Comparison of ENCODE assay signal across 17 cellular contexts in the genomic region with DNA sequence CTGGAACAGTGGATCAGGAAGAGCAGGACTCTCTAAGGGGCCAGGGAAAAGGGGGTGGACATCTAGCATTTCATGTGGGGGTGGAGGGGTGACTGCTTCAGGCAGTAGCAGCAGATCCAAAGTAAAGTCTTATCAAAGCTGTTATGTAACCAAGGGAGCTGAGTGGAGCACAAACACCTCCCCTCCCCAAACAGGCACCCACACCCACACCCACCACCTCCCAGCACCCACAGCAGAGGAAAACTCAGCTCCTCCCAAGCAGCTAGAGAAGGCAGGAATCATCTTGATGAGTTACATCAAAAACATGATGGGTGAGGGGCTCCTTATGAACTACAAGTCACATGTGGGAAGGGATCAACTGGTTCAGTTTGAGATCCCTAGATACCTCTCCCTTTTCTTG. TPM values are rescaled to one million over a fixed set of nuclear protein-coding genes. Genes with fewer than 3 reads are reported as not detected.
A peak's percentile ranks its signal among the peaks of the same experiment; 100 is the strongest.
DNase-seq lines count a peak whose midpoint lies in the region; ATAC-seq and TF ChIP-seq lines count a peak whose summit lies in the region.
"Had no signal": no experiment of that assay in that cellular context is flagged by ENCODE, and none has a peak within 500 bp of the region (broad histone marks: within the 10 kb centered on the region; RNA-seq: fewer than 3 reads in every experiment).

No MANE protein-coding gene starts in this region.

- no peak overlapping the region for H3K27ac ChIP-seq in GM23338 (ENCODE audit: low read depth)
- peak overlapping the region; percentile 4 for H3K27ac ChIP-seq in angular gyrus (ENCODE audit: low read depth, low read length)
- peak overlapping the region in 45 of 59 donors; percentile 1 to 90 (median 62) for H3K27ac ChIP-seq in dorsolateral prefrontal cortex
- no peak overlapping the region for H3K27ac ChIP-seq in CD8-positive, alpha-beta memory T cell (ENCODE audit: low read depth, low read length)
- H3K27ac ChIP-seq: A549 had no signal

- no peaks in the 10 kb centered on the region for H3K36me3 ChIP-seq in GM23338 (ENCODE audit: insufficient read depth)
- H3K36me3 ChIP-seq in CD8-positive, alpha-beta memory T cell (ENCODE audit: insufficient read depth, low read length): no peaks in the 10 kb centered on the region

- H3K4me3 ChIP-seq in GM23338 (no peak overlapping the region), dorsolateral prefrontal cortex (peak overlapping the region in 32 of 59 donors; percentile 3 to 61 (median 42))
- H3K4me3 ChIP-seq in CD8-positive, alpha-beta memory T cell (ENCODE audit: low read length): no peak overlapping the region
- H3K4me3 ChIP-seq: A549 had no signal

- POLR2A ChIA-PET in CD8-positive, alpha-beta memory T cell (lab: Charles Lee): no interaction called here

- H3K9me3 ChIP-seq in CD8-positive, alpha-beta memory T cell (ENCODE audit: low read length): no peaks in the 10 kb centered on the region
- H3K9me3 ChIP-seq: A549, Caco-2 had no signal

- H3K4me1 Mint-ChIP-seq in GM23338: peaks cover 82% of the 10 kb centered on the region
- peaks cover 1 to 9% (median 7%) of the 10 kb centered on the region in 3 donors for H3K4me1 Mint-ChIP-seq in CD8-positive, alpha-beta memory T cell

- H3K4me1 ChIP-seq in GM23338 (ENCODE audit: insufficient read depth): peaks cover 66% of the 10 kb centered on the region
- peaks cover 2% of the 10 kb centered on the region for H3K4me1 ChIP-seq in CD8-positive, alpha-beta memory T cell (ENCODE audit: insufficient read depth, low read length)
- H3K4me1 ChIP-seq: A549, Caco-2 had no signal

- H2AFZ ChIP-seq in GM23338: no peak overlapping the region

- DNase-seq in GM23338 (ENCODE audit: low spot score) (no peak), dorsolateral prefrontal cortex (no peak), islet precursor cell (peak; percentile 8), NCI-H146 (lab: John Stamatoyannopoulos, UW) (no peak), SHP77 (lab: John Stamatoyannopoulos, UW) (no peak), left lobe of liver (ENCODE audit: low spot score) (no peak)
- DNase-seq in CD8-positive, alpha-beta memory T cell: no peak
- DNase-seq: Caco-2, DND-41, GF-D8, IMR-90 had no signal

- intact Hi-C loops in dorsolateral prefrontal cortex (cut with DNase I): loop anchor here in 1 of 2 donors (5.0 kb wide), 1 partner anchor 51 kb away; no protein-coding TSS in a partner anchor

- TF ChIP-seq CTCF in GM23338 (conservative IDR thresholded peaks at IDR 0.05; ENCODE audit: low read depth in 2 of 2): no peak
- no peak for TF ChIP-seq CTCF in dorsolateral prefrontal cortex (IDR thresholded peaks at IDR 0.05 in 54 of 56, conservative IDR thresholded peaks at IDR 0.05 in 2 of 56; ENCODE audit: low read depth in 1 of 56, partially characterized antibody in 56 of 56)

- ATAC-seq in GM23338 (no peak), left lobe of liver (no peak)
- ATAC-seq: A549; CD8-positive, alpha-beta T cell had no signal

- H3K36me3 Mint-ChIP-seq in GM23338 (ENCODE audit: low read depth): no peaks in the 10 kb centered on the region; the same call in 2 of the 3 replicates
- H3K36me3 Mint-ChIP-seq in CD8-positive, alpha-beta memory T cell: no peaks in the 10 kb centered on the region
- H3K36me3 Mint-ChIP-seq: CD8-positive, alpha-beta T cell had no signal

- H3F3A ChIP-seq in GM23338 (replicated peaks; ENCODE audit: low read depth): 0 out of 2 replicates have a peak, but pooled peaks cover 3% of the 10 kb centered on the region

- H3K27me3 Mint-ChIP-seq in GM23338 (ENCODE audit: insufficient read depth, low read depth, poor library complexity): peaks cover 18% of the 10 kb centered on the region
- H3K27me3 Mint-ChIP-seq in CD8-positive, alpha-beta memory T cell: peaks cover 79 to 89% of the 10 kb centered on the region in 2 donors

- no peaks in the 10 kb centered on the region for H3K79me2 ChIP-seq in GM23338 (replicated peaks; ENCODE audit: insufficient read depth)

- H3K4me2 ChIP-seq in GM23338: no peak overlapping the region; the same call in 1 of the 2 replicates
- H3K4me2 ChIP-seq: A549 had no signal

- peaks cover 17% of the 10 kb centered on the region for H4K20me1 ChIP-seq in GM23338 (replicated peaks; ENCODE audit: insufficient read depth)

- H3K27me3 ChIP-seq in GM23338 (ENCODE audit: insufficient read depth): peaks cover 27% of the 10 kb centered on the region
- peaks cover 0 to 63% (median 12%) of the 10 kb centered on the region in 45 donors for H3K27me3 ChIP-seq in dorsolateral prefrontal cortex
- peaks cover 51% of the 10 kb centered on the region for H3K27me3 ChIP-seq in CD8-positive, alpha-beta memory T cell (ENCODE audit: insufficient read depth, low read length, poor library complexity, severe bottlenecking)

- H3K4me3 Mint-ChIP-seq in GM23338: peak overlapping the region; percentile 25; the same call in 1 of the 3 replicates
- H3K4me3 Mint-ChIP-seq in CD8-positive, alpha-beta memory T cell: no peak overlapping the region
- H3K4me3 Mint-ChIP-seq: CD8-positive, alpha-beta T cell had no signal

- H3K9me2 ChIP-seq in GM23338 (ENCODE audit: insufficient read depth): no peaks in the 10 kb centered on the region

- CTCF ChIA-PET in CD8-positive, alpha-beta memory T cell (lab: Charles Lee): no interaction called here

- H3K27ac Mint-ChIP-seq in GM23338: no peak overlapping the region
- H3K27ac Mint-ChIP-seq in CD8-positive, alpha-beta memory T cell: no peak overlapping the region
- H3K27ac Mint-ChIP-seq: CD8-positive, alpha-beta T cell had no signal

- H3K9me3 Mint-ChIP-seq in GM23338: no peaks in the 10 kb centered on the region; the same call in 2 of the 3 replicates
- H3K9me3 Mint-ChIP-seq in CD8-positive, alpha-beta memory T cell: peaks cover 0 to 5% (median 4%) of the 10 kb centered on the region in 5 donors
- H3K9me3 Mint-ChIP-seq: CD8-positive, alpha-beta T cell had no signal

TF ChIP-seq in GM23338, 12 proteins besides CTCF, POLR2A, EP300 and RAD21 (continues in another document):
- TF ChIP-seq, protein P1, sequence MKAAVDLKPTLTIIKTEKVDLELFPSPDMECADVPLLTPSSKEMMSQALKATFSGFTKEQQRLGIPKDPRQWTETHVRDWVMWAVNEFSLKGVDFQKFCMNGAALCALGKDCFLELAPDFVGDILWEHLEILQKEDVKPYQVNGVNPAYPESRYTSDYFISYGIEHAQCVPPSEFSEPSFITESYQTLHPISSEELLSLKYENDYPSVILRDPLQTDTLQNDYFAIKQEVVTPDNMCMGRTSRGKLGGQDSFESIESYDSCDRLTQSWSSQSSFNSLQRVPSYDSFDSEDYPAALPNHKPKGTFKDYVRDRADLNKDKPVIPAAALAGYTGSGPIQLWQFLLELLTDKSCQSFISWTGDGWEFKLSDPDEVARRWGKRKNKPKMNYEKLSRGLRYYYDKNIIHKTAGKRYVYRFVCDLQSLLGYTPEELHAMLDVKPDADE (IDR thresholded peaks at IDR 0.05): no peak
- TF ChIP-seq, protein P2, sequence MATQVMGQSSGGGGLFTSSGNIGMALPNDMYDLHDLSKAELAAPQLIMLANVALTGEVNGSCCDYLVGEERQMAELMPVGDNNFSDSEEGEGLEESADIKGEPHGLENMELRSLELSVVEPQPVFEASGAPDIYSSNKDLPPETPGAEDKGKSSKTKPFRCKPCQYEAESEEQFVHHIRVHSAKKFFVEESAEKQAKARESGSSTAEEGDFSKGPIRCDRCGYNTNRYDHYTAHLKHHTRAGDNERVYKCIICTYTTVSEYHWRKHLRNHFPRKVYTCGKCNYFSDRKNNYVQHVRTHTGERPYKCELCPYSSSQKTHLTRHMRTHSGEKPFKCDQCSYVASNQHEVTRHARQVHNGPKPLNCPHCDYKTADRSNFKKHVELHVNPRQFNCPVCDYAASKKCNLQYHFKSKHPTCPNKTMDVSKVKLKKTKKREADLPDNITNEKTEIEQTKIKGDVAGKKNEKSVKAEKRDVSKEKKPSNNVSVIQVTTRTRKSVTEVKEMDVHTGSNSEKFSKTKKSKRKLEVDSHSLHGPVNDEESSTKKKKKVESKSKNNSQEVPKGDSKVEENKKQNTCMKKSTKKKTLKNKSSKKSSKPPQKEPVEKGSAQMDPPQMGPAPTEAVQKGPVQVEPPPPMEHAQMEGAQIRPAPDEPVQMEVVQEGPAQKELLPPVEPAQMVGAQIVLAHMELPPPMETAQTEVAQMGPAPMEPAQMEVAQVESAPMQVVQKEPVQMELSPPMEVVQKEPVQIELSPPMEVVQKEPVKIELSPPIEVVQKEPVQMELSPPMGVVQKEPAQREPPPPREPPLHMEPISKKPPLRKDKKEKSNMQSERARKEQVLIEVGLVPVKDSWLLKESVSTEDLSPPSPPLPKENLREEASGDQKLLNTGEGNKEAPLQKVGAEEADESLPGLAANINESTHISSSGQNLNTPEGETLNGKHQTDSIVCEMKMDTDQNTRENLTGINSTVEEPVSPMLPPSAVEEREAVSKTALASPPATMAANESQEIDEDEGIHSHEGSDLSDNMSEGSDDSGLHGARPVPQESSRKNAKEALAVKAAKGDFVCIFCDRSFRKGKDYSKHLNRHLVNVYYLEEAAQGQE (IDR thresholded peaks at IDR 0.05; ENCODE audit: unreplicated experiment): no peak
- no peak for TF ChIP-seq JUNB (IDR thresholded peaks at IDR 0.05; ENCODE audit: unreplicated experiment)

RNA-seq across cellular contexts. Expression of a gene that starts 6.0 kb away (rescaled TPM):
- total RNA-seq in GM23338 (2014; rRNA removed; shearing (Covaris generic)): 12.6 and 13.7 TPM in 2 replicates
- polyA plus RNA-seq in GM23338 (2016; fragmentation: Nextera tagmentation; extraction: Ambion mirVana): 7.1 and 7.5 TPM in 2 replicates
- total RNA-seq in dorsolateral prefrontal cortex (100 to 1,000 TPM in 107 of 120 experiments, 10 to 100 TPM in 13; 30.3 to 213 (median 129) TPM), left lobe of liver (0.10 TPM)
- under 1 TPM; 0.59 to 0.82 TPM for total RNA-seq in CD8-positive, alpha-beta memory T cell
- not detected for polyA plus RNA-seq in CD8-positive, alpha-beta memory T cell
- total RNA-seq: HT-29, IMR-90 had no signal
- polyA plus RNA-seq: AG04450, BJ had no signal

Comparison
In these comparisons a context has a peak if more than half of its experiments do, and no peak if none do; other contexts are left out.
1. H3K27ac ChIP-seq: peak in angular gyrus (single experiment) and dorsolateral prefrontal cortex (45 of 59); none in GM23338 (single experiment) and CD8-positive, alpha-beta memory T cell (single experiment).
2. H3K4me3 ChIP-seq: peak in dorsolateral prefrontal cortex (32 of 59); none in GM23338 (single experiment) and CD8-positive, alpha-beta memory T cell (single experiment).